In the genomic region with DNA sequence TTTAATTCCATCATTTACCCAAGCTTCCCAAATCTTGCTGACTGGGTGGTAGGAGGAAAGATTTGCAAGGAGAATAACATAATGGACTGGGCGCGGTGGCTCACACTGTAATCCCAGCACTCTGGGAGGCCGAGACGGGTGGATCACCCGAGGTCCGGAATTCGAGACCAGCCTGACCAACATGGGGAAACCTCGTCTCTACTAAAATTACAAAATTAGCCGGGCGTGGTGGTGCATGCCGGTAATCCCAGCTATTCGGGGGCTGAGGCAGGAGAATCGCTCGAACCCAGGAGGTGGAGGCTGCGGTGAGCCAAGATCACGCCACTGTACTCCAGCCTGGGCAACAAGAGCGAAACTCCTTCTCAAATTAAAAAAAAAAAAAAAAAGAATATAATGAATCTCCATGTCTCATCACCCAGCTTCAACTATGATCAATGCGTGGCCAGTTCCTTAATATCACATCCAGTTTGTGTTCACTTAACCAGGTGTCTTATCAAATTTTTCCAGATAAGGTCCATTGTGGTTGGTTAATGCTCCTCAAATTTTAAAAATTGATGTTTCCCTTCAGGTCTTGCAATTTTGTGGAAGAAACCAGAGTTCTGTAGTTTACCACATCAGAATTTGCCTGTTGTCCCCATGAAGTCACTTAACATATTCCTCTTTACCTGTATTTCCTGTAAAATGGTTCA, we compare ENCODE assay signal across 11 cellular contexts. TPM values are rescaled to one million over a fixed set of nuclear protein-coding genes. Genes with fewer than 3 reads are reported as not detected.
DNase-seq lines count a peak whose midpoint lies in the region; ATAC-seq and TF ChIP-seq lines count a peak whose summit lies in the region.
"Had no signal": no experiment of that assay in that cellular context is flagged by ENCODE, and none has a peak within 500 bp of the region (broad histone marks: within the 10 kb centered on the region; RNA-seq: fewer than 3 reads in every experiment).

No MANE protein-coding gene starts in this region.

- peak overlapping the region; percentile 100 for H3K4me3 Mint-ChIP-seq in activated naive CD4-positive, alpha-beta T cell treated with anti-CD3 and anti-CD28 coated beads, Interleukin-2, amount 10 ng/mL, durations not matched to agents 7 days and 5 days
- peak overlapping the region; percentile 81 for H3K4me3 Mint-ChIP-seq in WTC11

- peaks cover 0 to 22% of the 10 kb centered on the region in 2 donors for H3K36me3 ChIP-seq in aorta (ENCODE audit: control insufficient read depth in 1 of 2, insufficient read depth in 2 of 2, low read length in 1 of 2)

- ATAC-seq in WTC11 (no peak), HG02885 (IDR thresholded peaks at IDR 0.05; ENCODE audit: poor library complexity, unreplicated experiment) (no peak), aorta (ENCODE audit: low FRiP score) (no peak)

- POLR2A ChIA-PET in WTC11 (lab: Charles Lee), result no interaction called here

- H3K27ac Mint-ChIP-seq in activated naive CD4-positive, alpha-beta T cell treated with anti-CD3 and anti-CD28 coated beads, Interleukin-2, amount 10 ng/mL, durations not matched to agents 7 days and 5 days, result peak overlapping the region; percentile 72
- H3K27ac Mint-ChIP-seq in WTC11, result peak overlapping the region; percentile 97

- no peaks in the 10 kb centered on the region for H3K27me3 ChIP-seq in aorta (ENCODE audit: control insufficient read depth in 1 of 2, insufficient read depth in 2 of 2, low read length in 1 of 2)

- peaks cover 66% of the 10 kb centered on the region for H3K36me3 Mint-ChIP-seq in activated naive CD4-positive, alpha-beta T cell treated with anti-CD3 and anti-CD28 coated beads, Interleukin-2, amount 10 ng/mL, durations not matched to agents 7 days and 5 days
- H3K36me3 Mint-ChIP-seq in WTC11, result peaks cover 70% of the 10 kb centered on the region

- CTCF ChIA-PET in activated naive CD4-positive, alpha-beta T cell treated with anti-CD3 and anti-CD28 coated beads, Interleukin-2, amount 10 ng/mL, durations not matched to agents 7 days and 5 days (lab: Charles Lee), result no interaction called here
- CTCF ChIA-PET in WTC11 (lab: Charles Lee), result interaction anchor here (1.0 to 2.0 kb wide), 6 partner anchors 20 to 281 kb away, joined by 3 to 7 read pairs (median 4); partner anchors contain the start of gene EEF1AKMT4

- WGBS in aorta, 2 donors, result 95 to 96% methylated on average over 18 of the region's 18 CpGs

- no peaks in the 10 kb centered on the region for H3K27me3 Mint-ChIP-seq in activated naive CD4-positive, alpha-beta T cell treated with anti-CD3 and anti-CD28 coated beads, Interleukin-2, amount 10 ng/mL, durations not matched to agents 7 days and 5 days
- no peaks in the 10 kb centered on the region for H3K27me3 Mint-ChIP-seq in WTC11 (ENCODE audit: low read depth)

- H3K9me3 Mint-ChIP-seq in activated naive CD4-positive, alpha-beta T cell treated with anti-CD3 and anti-CD28 coated beads, Interleukin-2, amount 10 ng/mL, durations not matched to agents 7 days and 5 days, result no peaks in the 10 kb centered on the region
- no peaks in the 10 kb centered on the region for H3K9me3 Mint-ChIP-seq in WTC11

- no peak for TF ChIP-seq CTCF in WTC11 (IDR thresholded peaks at IDR 0.05)

- H3K4me3 ChIP-seq in iPS-18c (ENCODE audit: insufficient read depth, low read depth, low read length) (peak overlapping the region; percentile 22), aorta (ENCODE audit: low read length in 2 of 2) (no peak overlapping the region)

- H3K4me1 ChIP-seq in aorta (ENCODE audit: control insufficient read depth in 1 of 2, insufficient read depth in 2 of 2, low read length in 2 of 2), result no peaks in the 10 kb centered on the region

- no peak for DNase-seq in activated naive CD4-positive, alpha-beta T cell treated with anti-CD3 and anti-CD28 coated beads, Interleukin-2, amount 10 ng/mL, durations not matched to agents 7 days and 5 days
- DNase-seq in activated naive CD4-positive, alpha-beta T cell (lab: John Stamatoyannopoulos, UW), result no peak
- DNase-seq in WTC11 (ENCODE audit: low spot score) (no peak), substantia nigra (lab: John Stamatoyannopoulos, UW) (no peak), NCI-H1417 treated with DMSO at 0.1 percent for 48 hours (lab: John Stamatoyannopoulos, UW) (no peak), aorta (no peak)
- DNase-seq: NCI-H2081 treated with DMSO at 0.1 percent for 48 hours had no signal

- intact Hi-C loops in aorta (cut with DNase I), result loop anchor here (2.0 to 5.0 kb wide), 4 partner anchors 37 to 113 kb away; partner anchors contain the start of genes EIF2B5 (in 2 of the 2) and PSMD2 (in 1 of the 2)

- peaks cover 32% of the 10 kb centered on the region for H3K4me1 Mint-ChIP-seq in activated naive CD4-positive, alpha-beta T cell treated with anti-CD3 and anti-CD28 coated beads, Interleukin-2, amount 10 ng/mL, durations not matched to agents 7 days and 5 days
- H3K4me1 Mint-ChIP-seq in WTC11, result peaks cover 23% of the 10 kb centered on the region

- H3K27ac ChIP-seq in substantia nigra (ENCODE audit: low read depth, low read length, poor library complexity, severe bottlenecking) (peak overlapping the region; percentile 75), aorta (ENCODE audit: low read depth in 1 of 2, low read length in 2 of 2) (no peak overlapping the region)

- H3K9me3 ChIP-seq in iPS-18c (ENCODE audit: control insufficient read depth, insufficient read depth, low read length) (no peaks in the 10 kb centered on the region), aorta (ENCODE audit: control insufficient read depth, low read length) (no peaks in the 10 kb centered on the region)

TF ChIP-seq in WTC11, 78 proteins besides CTCF, POLR2A, EP300 and RAD21 (continues in another document):
- TF ChIP-seq IRF2 (CRISPR knock-in tag; IDR thresholded peaks at IDR 0.05; ENCODE audit: borderline replicate concordance, low read depth) (no peak), ZNF317 (CRISPR knock-in tag; IDR thresholded peaks at IDR 0.05; ENCODE audit: borderline replicate concordance, low read depth) (no peak), GTF2I (CRISPR knock-in tag; conservative IDR thresholded peaks at IDR 0.05) (no peak), SOX15 (CRISPR knock-in tag; IDR thresholded peaks at IDR 0.05) (no peak), GABPB1 (CRISPR knock-in tag; IDR thresholded peaks at IDR 0.05) (no peak), ZSCAN18 (CRISPR knock-in tag; IDR thresholded peaks at IDR 0.05) (no peak), TEAD4 (CRISPR knock-in tag; IDR thresholded peaks at IDR 0.05) (no peak), ZNF416 (CRISPR knock-in tag; IDR thresholded peaks at IDR 0.05) (no peak), FOXJ3 (CRISPR knock-in tag; IDR thresholded peaks at IDR 0.05; ENCODE audit: borderline replicate concordance) (no peak)
- TF ChIP-seq, protein P1, sequence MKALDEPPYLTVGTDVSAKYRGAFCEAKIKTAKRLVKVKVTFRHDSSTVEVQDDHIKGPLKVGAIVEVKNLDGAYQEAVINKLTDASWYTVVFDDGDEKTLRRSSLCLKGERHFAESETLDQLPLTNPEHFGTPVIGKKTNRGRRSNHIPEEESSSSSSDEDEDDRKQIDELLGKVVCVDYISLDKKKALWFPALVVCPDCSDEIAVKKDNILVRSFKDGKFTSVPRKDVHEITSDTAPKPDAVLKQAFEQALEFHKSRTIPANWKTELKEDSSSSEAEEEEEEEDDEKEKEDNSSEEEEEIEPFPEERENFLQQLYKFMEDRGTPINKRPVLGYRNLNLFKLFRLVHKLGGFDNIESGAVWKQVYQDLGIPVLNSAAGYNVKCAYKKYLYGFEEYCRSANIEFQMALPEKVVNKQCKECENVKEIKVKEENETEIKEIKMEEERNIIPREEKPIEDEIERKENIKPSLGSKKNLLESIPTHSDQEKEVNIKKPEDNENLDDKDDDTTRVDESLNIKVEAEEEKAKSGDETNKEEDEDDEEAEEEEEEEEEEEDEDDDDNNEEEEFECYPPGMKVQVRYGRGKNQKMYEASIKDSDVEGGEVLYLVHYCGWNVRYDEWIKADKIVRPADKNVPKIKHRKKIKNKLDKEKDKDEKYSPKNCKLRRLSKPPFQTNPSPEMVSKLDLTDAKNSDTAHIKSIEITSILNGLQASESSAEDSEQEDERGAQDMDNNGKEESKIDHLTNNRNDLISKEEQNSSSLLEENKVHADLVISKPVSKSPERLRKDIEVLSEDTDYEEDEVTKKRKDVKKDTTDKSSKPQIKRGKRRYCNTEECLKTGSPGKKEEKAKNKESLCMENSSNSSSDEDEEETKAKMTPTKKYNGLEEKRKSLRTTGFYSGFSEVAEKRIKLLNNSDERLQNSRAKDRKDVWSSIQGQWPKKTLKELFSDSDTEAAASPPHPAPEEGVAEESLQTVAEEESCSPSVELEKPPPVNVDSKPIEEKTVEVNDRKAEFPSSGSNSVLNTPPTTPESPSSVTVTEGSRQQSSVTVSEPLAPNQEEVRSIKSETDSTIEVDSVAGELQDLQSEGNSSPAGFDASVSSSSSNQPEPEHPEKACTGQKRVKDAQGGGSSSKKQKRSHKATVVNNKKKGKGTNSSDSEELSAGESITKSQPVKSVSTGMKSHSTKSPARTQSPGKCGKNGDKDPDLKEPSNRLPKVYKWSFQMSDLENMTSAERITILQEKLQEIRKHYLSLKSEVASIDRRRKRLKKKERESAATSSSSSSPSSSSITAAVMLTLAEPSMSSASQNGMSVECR (CRISPR knock-in tag; IDR thresholded peaks at IDR 0.05; ENCODE audit: borderline replicate concordance), result no peak

RNA-seq across cellular contexts. Expression of gene ABCF3, which starts 1.3 kb away (rescaled TPM):
- total RNA-seq in WTC11 (2021), result 49.7 to 63.6 TPM (median 50.0 TPM) in 3 replicates
- 10 to 100 TPM; 44.1 to 57.1 TPM for total RNA-seq in aorta
- polyA plus RNA-seq in aorta, result 10 to 100 TPM; 30.1 to 75.6 TPM

RNA-seq across cellular contexts. Expression of gene AP2M1, which starts 10.0 kb away (rescaled TPM):
- 370 to 399 TPM (median 383 TPM) in 3 replicates for total RNA-seq in WTC11 (2021)
- 100 to 1,000 TPM; 249 to 250 TPM for total RNA-seq in aorta
- polyA plus RNA-seq in aorta, result 100 to 1,000 TPM; 234 to 237 TPM

RNA-seq across cellular contexts. Expression of gene DVL3, which starts 29.5 kb away (rescaled TPM):
- total RNA-seq in WTC11 (2021) (64.5 to 76.2 TPM (median 66.5 TPM) in 3 replicates), aorta (10 to 100 TPM; 66.7 to 77.1 TPM)
- polyA plus RNA-seq in aorta, result 10 to 100 TPM; 13.5 to 55.6 TPM

RNA-seq across cellular contexts. Expression of gene VWA5B2, which starts 44.7 kb away (rescaled TPM):
- total RNA-seq in WTC11 (2021) (0.44 to 0.57 TPM (median 0.55 TPM) in 3 replicates), aorta (not detected)
- polyA plus RNA-seq in aorta, result under 1 TPM in 1 of 2 donors, not detected in 1; 0.10 TPM
- total RNA-seq: activated CD8-positive, alpha-beta memory T cell treated with anti-CD3 and anti-CD28 coated beads for 36 hours; subcutaneous adipose tissue had no signal

RNA-seq across cellular contexts. Expression of gene EIF2B5, which starts 49.5 kb away (rescaled TPM):
- 36.6 to 42.3 TPM (median 38.0 TPM) in 3 replicates for total RNA-seq in WTC11 (2021)
- total RNA-seq in aorta, result 10 to 100 TPM; 32.2 to 32.9 TPM
- polyA plus RNA-seq in aorta, result 10 to 100 TPM; 24.3 to 53.1 TPM
